Comparison of ENCODE assay signal across 22 cellular contexts in the genomic region with DNA sequence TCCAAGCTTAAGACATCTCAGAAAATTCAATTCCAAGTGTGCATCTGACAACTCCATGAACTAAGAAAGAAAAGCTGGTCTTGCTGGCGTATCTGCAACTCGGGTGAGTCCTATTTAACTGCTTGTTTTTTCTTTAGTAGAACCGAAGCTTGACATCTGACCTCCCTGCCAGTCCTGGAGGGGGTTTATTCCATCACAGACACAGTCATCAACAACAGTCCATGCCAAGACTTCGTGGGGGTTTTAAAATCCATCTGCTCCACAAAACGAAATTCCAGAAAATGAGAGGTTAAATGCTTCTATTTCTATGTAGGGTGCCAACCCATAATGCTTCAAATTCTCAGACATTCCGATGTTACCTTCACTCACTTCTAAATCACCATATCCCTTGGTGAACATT.
DNase-seq lines count a peak whose midpoint lies in the region; ATAC-seq and TF ChIP-seq lines count a peak whose summit lies in the region.
"Had no signal": no experiment of that assay in that cellular context is flagged by ENCODE, and none has a peak within 500 bp of the region (broad histone marks: within the 10 kb centered on the region; RNA-seq: fewer than 3 reads in every experiment).

No MANE protein-coding gene starts in this region.

- TF ChIP-seq CTCF in foreskin fibroblast (IDR thresholded peaks at IDR 0.05; ENCODE audit: low read depth, low read length), result no peak

- H3K4me3 Mint-ChIP-seq in activated naive CD4-positive, alpha-beta T cell treated with anti-CD3 and anti-CD28 coated beads, Interleukin-2, amount 50 U/mL, for 24 hours, result peak overlapping the region; percentile 5
- H3K4me3 Mint-ChIP-seq in activated naive CD4-positive, alpha-beta T cell treated with anti-CD3 and anti-CD28 coated beads for 36 hours, result no peak overlapping the region
- no peak overlapping the region for H3K4me3 Mint-ChIP-seq in effector memory CD8-positive, alpha-beta T cell
- H3K4me3 Mint-ChIP-seq in stimulated activated effector memory CD8-positive, alpha-beta T cell treated with anti-CD3 and anti-CD28 coated beads, Interleukin-12 subunit alpha, Interleukin-12 subunit beta, amount 100 ng/mL, for 72 hours, result no peak overlapping the region

- no peak for TF ChIP-seq POLR2A in GM18505 (IDR thresholded peaks at IDR 0.05; ENCODE audit: borderline replicate concordance, extremely low read depth, insufficient read depth, insufficient read length)

- H3K4me1 Mint-ChIP-seq in activated naive CD4-positive, alpha-beta T cell treated with anti-CD3 and anti-CD28 coated beads, Interleukin-2, amount 50 U/mL, for 24 hours, result peaks cover 86% of the 10 kb centered on the region
- H3K4me1 Mint-ChIP-seq in activated naive CD4-positive, alpha-beta T cell treated with anti-CD3 and anti-CD28 coated beads for 36 hours (ENCODE audit: low read depth), result peaks cover 76% of the 10 kb centered on the region
- H3K4me1 Mint-ChIP-seq in effector memory CD8-positive, alpha-beta T cell (ENCODE audit: low read depth in 2 of 2), result peaks cover 30 to 58% of the 10 kb centered on the region in 2 donors
- H3K4me1 Mint-ChIP-seq in stimulated activated effector memory CD8-positive, alpha-beta T cell treated with anti-CD3 and anti-CD28 coated beads, Interleukin-12 subunit alpha, Interleukin-12 subunit beta, amount 100 ng/mL, for 72 hours, result peaks cover 56% of the 10 kb centered on the region

- peak overlapping the region; percentile 66 for H3K27ac Mint-ChIP-seq in activated naive CD4-positive, alpha-beta T cell treated with anti-CD3 and anti-CD28 coated beads, Interleukin-2, amount 50 U/mL, for 24 hours
- no peak overlapping the region for H3K27ac Mint-ChIP-seq in activated naive CD4-positive, alpha-beta T cell treated with anti-CD3 and anti-CD28 coated beads for 36 hours
- peak overlapping the region; percentile 8 to 75 for H3K27ac Mint-ChIP-seq in effector memory CD8-positive, alpha-beta T cell
- peak overlapping the region; percentile 15 for H3K27ac Mint-ChIP-seq in stimulated activated effector memory CD8-positive, alpha-beta T cell treated with anti-CD3 and anti-CD28 coated beads, Interleukin-12 subunit alpha, Interleukin-12 subunit beta, amount 100 ng/mL, for 72 hours

- no peaks in the 10 kb centered on the region for H3K9me3 Mint-ChIP-seq in activated naive CD4-positive, alpha-beta T cell treated with anti-CD3 and anti-CD28 coated beads, Interleukin-2, amount 50 U/mL, for 24 hours
- no peaks in the 10 kb centered on the region for H3K9me3 Mint-ChIP-seq in activated naive CD4-positive, alpha-beta T cell treated with anti-CD3 and anti-CD28 coated beads for 36 hours
- no peaks in the 10 kb centered on the region for H3K9me3 Mint-ChIP-seq in effector memory CD8-positive, alpha-beta T cell
- no peaks in the 10 kb centered on the region for H3K9me3 Mint-ChIP-seq in stimulated activated effector memory CD8-positive, alpha-beta T cell treated with anti-CD3 and anti-CD28 coated beads, Interleukin-12 subunit alpha, Interleukin-12 subunit beta, amount 100 ng/mL, for 72 hours

- intact Hi-C loops in activated naive CD4-positive, alpha-beta T cell treated with anti-CD3 and anti-CD28 coated beads for 36 hours (cut with micrococcal nuclease), result no loop called here

- peaks cover 36% of the 10 kb centered on the region for H3K36me3 Mint-ChIP-seq in activated naive CD4-positive, alpha-beta T cell treated with anti-CD3 and anti-CD28 coated beads, Interleukin-2, amount 50 U/mL, for 24 hours
- H3K36me3 Mint-ChIP-seq in activated naive CD4-positive, alpha-beta T cell treated with anti-CD3 and anti-CD28 coated beads for 36 hours (ENCODE audit: low read depth), result peaks cover 21% of the 10 kb centered on the region
- peaks cover 46% of the 10 kb centered on the region for H3K36me3 Mint-ChIP-seq in effector memory CD8-positive, alpha-beta T cell (ENCODE audit: insufficient read depth)
- peaks cover 59% of the 10 kb centered on the region for H3K36me3 Mint-ChIP-seq in stimulated activated effector memory CD8-positive, alpha-beta T cell treated with anti-CD3 and anti-CD28 coated beads, Interleukin-12 subunit alpha, Interleukin-12 subunit beta, amount 100 ng/mL, for 72 hours

- no peak overlapping the region for H3K4me3 ChIP-seq in foreskin fibroblast (ENCODE audit: low read depth in 1 of 2, low read length in 2 of 2)
- H3K4me3 ChIP-seq: BLaER1 treated with 17β-estradiol and CSF1 and Interleukin-3, amounts not matched to agents 10 nM and 100 nM; GM23248; HAP-1 had no signal

- CTCF ChIA-PET in activated naive CD4-positive, alpha-beta T cell treated with anti-CD3 and anti-CD28 coated beads for 36 hours (lab: Charles Lee), result interaction anchor here (0.5 to 3.6 kb wide), 8 partner anchors 10 to 233 kb away, joined by 3 to 14 read pairs (median 6); no protein-coding TSS in a partner anchor

- H3K27me3 Mint-ChIP-seq in activated naive CD4-positive, alpha-beta T cell treated with anti-CD3 and anti-CD28 coated beads, Interleukin-2, amount 50 U/mL, for 24 hours, result no peaks in the 10 kb centered on the region
- H3K27me3 Mint-ChIP-seq in activated naive CD4-positive, alpha-beta T cell treated with anti-CD3 and anti-CD28 coated beads for 36 hours (ENCODE audit: low read depth), result no peaks in the 10 kb centered on the region
- no peaks in the 10 kb centered on the region for H3K27me3 Mint-ChIP-seq in effector memory CD8-positive, alpha-beta T cell

- no peak for DNase-seq in activated naive CD4-positive, alpha-beta T cell treated with anti-CD3 and anti-CD28 coated beads for 36 hours
- peak; percentile 17 for DNase-seq in M059J (ENCODE audit: low read depth)
- no peak for DNase-seq in effector memory CD8-positive, alpha-beta T cell
- DNase-seq in stimulated activated effector memory CD8-positive, alpha-beta T cell treated with anti-CD3 and anti-CD28 coated beads, Interleukin-12 subunit alpha, Interleukin-12 subunit beta, amount 100 ng/mL, for 72 hours (ENCODE audit: low spot score in 2 of 2), result no peak
- no peak for DNase-seq in stimulated activated CD4-positive, alpha-beta T cell treated with anti-CD3 and anti-CD28 coated beads, Interleukin-4, amount 100 ng/mL, for 4 hours
- no peak for DNase-seq in foreskin fibroblast
- DNase-seq: 8988T, EL, GM23248, KG1, NCI-H1092 treated with DMSO at 0.1 percent for 48 hours, NCI-H1436 treated with DMSO at 0.1 percent for 48 hours, NCI-H2029 treated with DMSO at 0.1 percent for 48 hours, NCI-H2171, NCI-H524 treated with DMSO at 0.1 percent for 48 hours, SIG-M5, SK-N-SH had no signal

- no peak for ATAC-seq in effector memory CD8-positive, alpha-beta T cell (replicated peaks)
- ATAC-seq in stimulated activated effector memory CD8-positive, alpha-beta T cell treated with anti-CD3 and anti-CD28 coated beads, Interleukin-12 subunit alpha, Interleukin-12 subunit beta, amount 100 ng/mL, for 72 hours, result no peak
- ATAC-seq in GM18505 (IDR thresholded peaks at IDR 0.05; ENCODE audit: unreplicated experiment), result no peak
- ATAC-seq: Panc1 had no signal
